In the genomic region with DNA sequence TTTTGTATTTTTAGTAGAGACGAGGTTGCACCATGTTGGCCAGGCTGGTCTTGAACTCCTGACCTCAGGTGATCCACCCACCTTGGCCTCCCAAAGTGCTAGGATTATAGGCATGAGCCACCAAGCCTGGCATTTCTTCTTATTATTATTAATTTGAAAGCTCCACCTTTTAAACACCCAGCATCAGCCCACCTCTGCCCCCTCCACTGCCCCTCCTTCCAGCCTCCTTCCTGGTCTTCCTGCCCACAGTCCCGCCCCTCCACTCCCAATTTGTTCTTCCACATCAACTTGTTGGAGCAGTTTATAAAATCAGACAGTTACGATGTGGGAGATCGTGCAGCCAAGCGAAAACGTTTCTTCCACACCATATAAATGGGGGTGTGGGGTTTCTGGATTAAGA, we compare ENCODE assay signal across 15 cellular contexts. TPM values are rescaled to one million over a fixed set of nuclear protein-coding genes. Genes with fewer than 3 reads are reported as not detected.
DNase-seq lines count a peak whose midpoint lies in the region; ATAC-seq and TF ChIP-seq lines count a peak whose summit lies in the region.
"Had no signal": no experiment of that assay in that cellular context is flagged by ENCODE, and none has a peak within 500 bp of the region (broad histone marks: within the 10 kb centered on the region; RNA-seq: fewer than 3 reads in every experiment).

No MANE protein-coding gene starts in this region.

- H3K4me1 Mint-ChIP-seq in Caco-2 (ENCODE audit: low read depth, unreplicated experiment) (peaks cover 33% of the 10 kb centered on the region), HFFc6 (ENCODE audit: low read depth) (peaks cover 20% of the 10 kb centered on the region), endothelial cell (ENCODE audit: unreplicated experiment) (peaks cover 35% of the 10 kb centered on the region), nephron progenitor cell (peaks cover 33% of the 10 kb centered on the region)

- H3K36me3 ChIP-seq in Caco-2 (ENCODE audit: control insufficient read depth, insufficient read depth, low read length) (no peaks in the 10 kb centered on the region), Peyer's patch (peaks cover 0 to 10% (median 0%) of the 10 kb centered on the region in 3 donors)

- TF ChIP-seq POLR2A in Peyer's patch (IDR thresholded peaks at IDR 0.05) = no peak

- intact Hi-C loops in Caco-2 (cut with micrococcal nuclease; ENCODE audit: unreplicated experiment) = no loop called here

- CTCF ChIA-PET in Caco-2 (lab: Charles Lee) = no interaction called here

- H3K9me3 ChIP-seq in Caco-2 = no peaks in the 10 kb centered on the region
- H3K9me3 ChIP-seq in Peyer's patch = no peaks in the 10 kb centered on the region
- H3K9me3 ChIP-seq: BE2C had no signal

- H3K9me3 Mint-ChIP-seq in Caco-2 (ENCODE audit: unreplicated experiment) = no peaks in the 10 kb centered on the region
- no peaks in the 10 kb centered on the region for H3K9me3 Mint-ChIP-seq in HFFc6
- H3K9me3 Mint-ChIP-seq in endothelial cell (ENCODE audit: unreplicated experiment) = no peaks in the 10 kb centered on the region
- no peaks in the 10 kb centered on the region for H3K9me3 Mint-ChIP-seq in nephron progenitor cell
- H3K9me3 Mint-ChIP-seq: CD4-positive, CD25-positive, alpha-beta regulatory T cell; CD8-positive, alpha-beta memory T cell; GM23338 had no signal

- peaks cover 35% of the 10 kb centered on the region for H3K36me3 Mint-ChIP-seq in Caco-2 (ENCODE audit: insufficient read depth, unreplicated experiment)
- H3K36me3 Mint-ChIP-seq in HFFc6 (ENCODE audit: low read depth) = no peaks in the 10 kb centered on the region
- peaks cover 5% of the 10 kb centered on the region for H3K36me3 Mint-ChIP-seq in endothelial cell (ENCODE audit: low read depth, unreplicated experiment)
- H3K36me3 Mint-ChIP-seq in nephron progenitor cell (ENCODE audit: low read depth) = peaks cover 14% of the 10 kb centered on the region

- POLR2A ChIA-PET in Caco-2 (lab: Charles Lee) = no interaction called here

- TF ChIP-seq CTCF in Caco-2 (IDR thresholded peaks at IDR 0.05; ENCODE audit: insufficient read depth in 1 of 2, low read depth in 1 of 2, low read length in 1 of 2, severe bottlenecking in 1 of 2, unreplicated experiment in 1 of 2) (no peak), HFFc6 (IDR thresholded peaks at IDR 0.05) (no peak), endothelial cell (IDR thresholded peaks at IDR 0.05; ENCODE audit: unreplicated experiment) (no peak), nephron progenitor cell (IDR thresholded peaks at IDR 0.05) (no peak), Peyer's patch (IDR thresholded peaks at IDR 0.05) (no peak)

- no peaks in the 10 kb centered on the region for H3K27me3 ChIP-seq in Caco-2 (replicated peaks; ENCODE audit: control insufficient read depth, insufficient read depth, low read length)
- no peaks in the 10 kb centered on the region for H3K27me3 ChIP-seq in Peyer's patch
- H3K27me3 ChIP-seq: BE2C had no signal

- H3K27ac ChIP-seq in Peyer's patch = no peak overlapping the region

- H3K27ac Mint-ChIP-seq in Caco-2 (ENCODE audit: unreplicated experiment) = peak overlapping the region; percentile 91
- H3K27ac Mint-ChIP-seq in HFFc6 = peak overlapping the region; percentile 24; the same call in 1 of the 2 replicates
- H3K27ac Mint-ChIP-seq in endothelial cell (ENCODE audit: unreplicated experiment) = no peak overlapping the region
- H3K27ac Mint-ChIP-seq in nephron progenitor cell = peak overlapping the region; percentile 86
- H3K27ac Mint-ChIP-seq: CD4-positive, CD25-positive, alpha-beta regulatory T cell; GM23338 had no signal

- H3K4me3 ChIP-seq in Caco-2 (ENCODE audit: low read depth, low read length) = no peak overlapping the region
- no peak overlapping the region for H3K4me3 ChIP-seq in Peyer's patch
- H3K4me3 ChIP-seq: GM23338 had no signal

- H3K27me3 Mint-ChIP-seq in Caco-2 (ENCODE audit: insufficient read depth, unreplicated experiment) = no peaks in the 10 kb centered on the region
- no peaks in the 10 kb centered on the region; the same call in 1 of the 2 replicates for H3K27me3 Mint-ChIP-seq in HFFc6 (ENCODE audit: insufficient read depth)
- peaks cover 5% of the 10 kb centered on the region for H3K27me3 Mint-ChIP-seq in endothelial cell (ENCODE audit: unreplicated experiment)
- peaks cover 3% of the 10 kb centered on the region for H3K27me3 Mint-ChIP-seq in nephron progenitor cell (ENCODE audit: low read depth, poor library complexity)
- H3K27me3 Mint-ChIP-seq: CD4-positive, CD25-positive, alpha-beta regulatory T cell had no signal

- BruUV-seq in Caco-2 (replicated peaks; lab: Mats Ljungman, UMichigan) = no TSS peak

- DNase-seq in Caco-2 (no peak), HFFc6 (no peak), endothelial cell (ENCODE audit: low spot score) (no peak), nephron progenitor cell (no peak), Peyer's patch (no peak), middle frontal gyrus (ENCODE audit: extremely low spot score, low spot score) (no peak)
- DNase-seq: ACHN; BE2C; C1 segment of cervical spinal cord; CD4-positive, CD25-positive, alpha-beta regulatory T cell; CD8-positive, alpha-beta memory T cell; COR-L47 had no signal

- H3K4me1 ChIP-seq in Caco-2 = peaks cover 22% of the 10 kb centered on the region
- peaks cover 0 to 5% (median 0%) of the 10 kb centered on the region in 4 donors for H3K4me1 ChIP-seq in Peyer's patch

- no peak for ATAC-seq in HG02852 (IDR thresholded peaks at IDR 0.05; ENCODE audit: unreplicated experiment)
- ATAC-seq: GM23338, HCT116 had no signal

- H3K4me3 Mint-ChIP-seq in Caco-2 (ENCODE audit: unreplicated experiment) (no peak overlapping the region), HFFc6 (no peak overlapping the region), endothelial cell (ENCODE audit: unreplicated experiment) (peak overlapping the region; percentile 62), nephron progenitor cell (no peak overlapping the region)
- H3K4me3 Mint-ChIP-seq: CD8-positive, alpha-beta memory T cell; GM23338 had no signal

RNA-seq across cellular contexts. Expression of gene CLIP3, which starts 7.8 kb away (rescaled TPM):
- 1.7 and 2.2 TPM in 2 replicates for total RNA-seq in Caco-2 (2022)
- 10 to 100 TPM; 62.2 to 93.1 (median 83.9) TPM for total RNA-seq in HFFc6 (2021; fragmentation: NEBNext Ultra II Directional; extraction: Animal tissue kit (Norgen Biotek cat#: 25700))
- 94.8 TPM for total RNA-seq in endothelial cell (ENCODE audit: unreplicated experiment)
- total RNA-seq in Peyer's patch = 1 to 10 TPM; 1.8 to 9.8 (median 5.2) TPM

RNA-seq across cellular contexts. Expression of gene THAP8, which starts 13.6 kb away (rescaled TPM):
- total RNA-seq in Caco-2 (2022) (7.6 and 8.8 TPM in 2 replicates), endothelial cell (ENCODE audit: unreplicated experiment) (6.7 TPM), Peyer's patch (10 to 100 TPM in 2 of 4 donors, 1 to 10 TPM in 2; 4.9 to 12.4 (median 8.2) TPM)
- 1 to 10 TPM; 5.2 to 6.4 (median 5.5) TPM for total RNA-seq in HFFc6 (2021; fragmentation: NEBNext Ultra II Directional; extraction: Animal tissue kit (Norgen Biotek cat#: 25700))

RNA-seq across cellular contexts. Expression of gene WDR62, which starts 14.2 kb away (rescaled TPM):
- total RNA-seq in Caco-2 (2022) (30.6 and 32.9 TPM in 2 replicates), endothelial cell (ENCODE audit: unreplicated experiment) (8.5 TPM), Peyer's patch (10 to 100 TPM in 1 of 4 donors, 1 to 10 TPM in 3; 1.1 to 15.7 (median 2.9) TPM)
- total RNA-seq in HFFc6 (2021; fragmentation: NEBNext Ultra II Directional; extraction: Animal tissue kit (Norgen Biotek cat#: 25700)) = 10 to 100 TPM in 5 of 6 experiments, 1 to 10 TPM in 1; 6.5 to 13.8 (median 13.0) TPM

RNA-seq across cellular contexts. Expression of gene ALKBH6, which starts 26.5 kb away (rescaled TPM):
- total RNA-seq in Caco-2 (2022) (29.4 and 30.8 TPM in 2 replicates), endothelial cell (ENCODE audit: unreplicated experiment) (27.3 TPM), Peyer's patch (10 to 100 TPM; 26.4 to 56.9 (median 39.8) TPM)
- total RNA-seq in HFFc6 (2021; fragmentation: NEBNext Ultra II Directional; extraction: Animal tissue kit (Norgen Biotek cat#: 25700)) = 10 to 100 TPM; 25.3 to 31.5 (median 28.5) TPM

RNA-seq across cellular contexts. Expression of gene SYNE4, which starts 31.9 kb away (rescaled TPM):
- total RNA-seq in Caco-2 (2022) (42.5 and 48.5 TPM in 2 replicates), endothelial cell (ENCODE audit: unreplicated experiment) (4.5 TPM), Peyer's patch (1 to 10 TPM in 2 of 4 donors, under 1 TPM in 1, not detected in 1; 0.67 to 6.8 (median 6.1) TPM)
- under 1 TPM; 0.07 to 0.40 (median 0.29) TPM for total RNA-seq in HFFc6 (2021; fragmentation: NEBNext Ultra II Directional; extraction: Animal tissue kit (Norgen Biotek cat#: 25700))
